9 cellular contexts compared by ENCODE assay signal in the genomic region with DNA sequence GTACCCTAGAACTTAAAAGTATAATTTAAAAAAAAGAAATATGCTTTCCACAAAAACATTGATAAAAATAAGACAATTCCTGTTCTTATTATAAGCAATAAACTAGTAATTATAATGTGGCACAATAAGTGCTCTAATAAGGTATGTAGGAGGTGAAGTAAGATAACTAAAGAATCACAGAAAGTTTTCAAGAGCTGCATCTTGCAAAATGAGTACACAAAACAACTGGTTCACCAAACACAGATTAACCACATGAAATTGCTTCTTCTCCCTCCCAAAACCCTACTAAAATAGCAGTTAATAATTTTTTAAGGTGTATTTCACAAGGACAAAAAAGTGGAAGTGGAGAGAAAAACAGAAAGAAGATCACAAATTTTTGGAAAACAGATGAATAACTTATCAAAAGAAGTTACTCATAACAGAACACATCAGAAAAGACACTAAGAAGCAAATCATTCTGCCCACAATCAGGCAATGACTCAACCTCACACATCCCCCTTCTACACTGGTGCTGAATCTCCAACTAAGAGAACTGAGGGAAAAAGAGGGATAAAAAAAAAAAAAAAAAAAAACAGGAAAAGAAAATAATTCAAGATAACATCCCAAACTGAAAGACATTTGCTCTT.
DNase-seq lines count a peak whose midpoint lies in the region; ATAC-seq and TF ChIP-seq lines count a peak whose summit lies in the region.
"Had no signal": no experiment of that assay in that cellular context is flagged by ENCODE, and none has a peak within 500 bp of the region (broad histone marks: within the 10 kb centered on the region; RNA-seq: fewer than 3 reads in every experiment).

No MANE protein-coding gene starts in this region.

- TF ChIP-seq CTCF in astrocyte of the spinal cord (IDR thresholded peaks at IDR 0.05; ENCODE audit: low read depth, low read length), result no peak

- no peak overlapping the region for H3K27ac Mint-ChIP-seq in activated naive CD4-positive, alpha-beta T cell treated with anti-CD3 and anti-CD28 coated beads, Interleukin-2, amount 50 U/mL, for 72 hours
- no peak overlapping the region for H3K27ac Mint-ChIP-seq in activated naive CD4-positive, alpha-beta T cell treated with anti-CD3 and anti-CD28 coated beads, Interleukin-2, amount 10 ng/mL, durations not matched to agents 7 days and 5 days

- H3K4me1 Mint-ChIP-seq in activated naive CD4-positive, alpha-beta T cell treated with anti-CD3 and anti-CD28 coated beads, Interleukin-2, amount 10 ng/mL, durations not matched to agents 7 days and 5 days, result no peaks in the 10 kb centered on the region

- no peaks in the 10 kb centered on the region for H3K36me3 Mint-ChIP-seq in activated naive CD4-positive, alpha-beta T cell treated with anti-CD3 and anti-CD28 coated beads, Interleukin-2, amount 50 U/mL, for 72 hours
- peaks cover 2% of the 10 kb centered on the region for H3K36me3 Mint-ChIP-seq in activated naive CD4-positive, alpha-beta T cell treated with anti-CD3 and anti-CD28 coated beads, Interleukin-2, amount 10 ng/mL, durations not matched to agents 7 days and 5 days

- ATAC-seq in activated naive CD4-positive, alpha-beta T cell treated with anti-CD3 and anti-CD28 coated beads, Interleukin-2, amount 50 U/mL, for 72 hours, result peak; percentile 88 to 100
- peak; percentile 84 for ATAC-seq in HG03039 (IDR thresholded peaks at IDR 0.05; ENCODE audit: unreplicated experiment)
- peak; percentile 77 for ATAC-seq in stimulated activated naive CD8-positive, alpha-beta T cell treated with anti-CD3 and anti-CD28 coated beads, Interleukin-15, Interleukin-2, amounts not matched to agents 100 U/mL and 50 U/mL, for 24 hours

- no peak overlapping the region for H3K4me3 ChIP-seq in astrocyte of the spinal cord (ENCODE audit: low read depth, low read length)
- H3K4me3 ChIP-seq: BLaER1 treated with 17β-estradiol and CSF1 and Interleukin-3, amounts not matched to agents 10 nM and 100 nM had no signal

- CTCF ChIA-PET in activated naive CD4-positive, alpha-beta T cell treated with anti-CD3 and anti-CD28 coated beads, Interleukin-2, amount 10 ng/mL, durations not matched to agents 7 days and 5 days (lab: Charles Lee), result no interaction called here

- H3K27me3 Mint-ChIP-seq in activated naive CD4-positive, alpha-beta T cell treated with anti-CD3 and anti-CD28 coated beads, Interleukin-2, amount 10 ng/mL, durations not matched to agents 7 days and 5 days, result no peaks in the 10 kb centered on the region

- no peaks in the 10 kb centered on the region for H3K9me3 Mint-ChIP-seq in activated naive CD4-positive, alpha-beta T cell treated with anti-CD3 and anti-CD28 coated beads, Interleukin-2, amount 50 U/mL, for 72 hours
- no peaks in the 10 kb centered on the region for H3K9me3 Mint-ChIP-seq in activated naive CD4-positive, alpha-beta T cell treated with anti-CD3 and anti-CD28 coated beads, Interleukin-2, amount 10 ng/mL, durations not matched to agents 7 days and 5 days

- in situ Hi-C loops in astrocyte of the spinal cord (cut with HindIII; ENCODE audit: low sequenced_read_pairs), result no loop called here

- peak in 1 of 2 donors; percentile 5 for DNase-seq in activated naive CD4-positive, alpha-beta T cell treated with anti-CD3 and anti-CD28 coated beads, Interleukin-2, amount 50 U/mL, for 72 hours (ENCODE audit: low spot score in 2 of 2)
- DNase-seq in activated naive CD4-positive, alpha-beta T cell treated with anti-CD3 and anti-CD28 coated beads, Interleukin-2, amount 10 ng/mL, durations not matched to agents 7 days and 5 days, result no peak
- DNase-seq in astrocyte of the spinal cord (ENCODE audit: low read depth, low spot score), result peak; percentile 52
- DNase-seq in stimulated activated naive CD8-positive, alpha-beta T cell treated with anti-CD3 and anti-CD28 coated beads, Interleukin-15, Interleukin-2, amounts not matched to agents 100 U/mL and 50 U/mL, for 24 hours, result no peak
- DNase-seq in NCI-H1092 treated with DMSO at 0.1 percent for 48 hours (lab: John Stamatoyannopoulos, UW), result no peak
- DNase-seq in NCI-H2107 treated with DMSO at 0.1 percent for 48 hours (lab: John Stamatoyannopoulos, UW; ENCODE audit: unreplicated experiment), result no peak
- no peak for DNase-seq in DMS114 treated with DMSO at 0.1 percent for 48 hours (lab: John Stamatoyannopoulos, UW; ENCODE audit: unreplicated experiment)

- H3K4me3 Mint-ChIP-seq in activated naive CD4-positive, alpha-beta T cell treated with anti-CD3 and anti-CD28 coated beads, Interleukin-2, amount 10 ng/mL, durations not matched to agents 7 days and 5 days, result no peak overlapping the region
